21 cellular contexts compared by ENCODE assay signal in the genomic region with DNA sequence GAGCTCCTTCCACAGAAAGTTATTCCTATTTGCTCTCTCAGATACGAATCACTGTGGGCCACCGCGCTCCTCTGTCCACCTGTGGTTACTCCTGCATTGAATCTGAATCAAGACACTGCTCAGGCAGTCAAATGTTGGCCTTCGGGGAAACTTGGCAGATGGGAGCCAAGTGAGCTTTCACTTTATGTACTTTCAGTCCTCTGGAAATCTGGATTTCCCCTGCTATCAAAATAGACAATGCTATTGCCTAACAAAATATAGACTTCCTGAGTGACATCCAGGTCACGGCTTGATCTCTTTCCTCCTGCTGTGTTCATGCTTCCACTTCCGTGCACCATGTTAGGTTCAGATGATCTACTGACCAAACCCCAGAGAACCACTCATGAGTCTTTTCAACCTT. TPM values are rescaled to one million over a fixed set of nuclear protein-coding genes. Genes with fewer than 3 reads are reported as not detected.
A peak's percentile ranks its signal among the peaks of the same experiment; 100 is the strongest.
DNase-seq lines count a peak whose midpoint lies in the region; ATAC-seq and TF ChIP-seq lines count a peak whose summit lies in the region.
"Had no signal": no experiment of that assay in that cellular context is flagged by ENCODE, and none has a peak within 500 bp of the region (broad histone marks: within the 10 kb centered on the region; RNA-seq: fewer than 3 reads in every experiment).

No MANE protein-coding gene starts in this region.

- TF ChIP-seq POLR2A in adrenal gland (IDR thresholded peaks at IDR 0.05) (no peak), Peyer's patch (IDR thresholded peaks at IDR 0.05) (no peak)

- peaks cover 46 to 74% (median 55%) of the 10 kb centered on the region in 10 experiments for H3K4me1 ChIP-seq in BLaER1 treated with 17β-estradiol and CSF1 and Interleukin-3, amounts not matched to agents 10 nM and 100 nM
- peaks cover 0 to 18% of the 10 kb centered on the region in 2 donors for H3K4me1 ChIP-seq in adrenal gland (replicated peaks in 1 of 2)
- H3K4me1 ChIP-seq in right cardiac atrium (ENCODE audit: control insufficient read depth, insufficient read depth, low read length), result peaks cover 22% of the 10 kb centered on the region
- peaks cover 46 to 59% (median 48%) of the 10 kb centered on the region in 3 donors for H3K4me1 ChIP-seq in skeletal muscle tissue (ENCODE audit: control insufficient read depth in 3 of 3, insufficient read depth in 3 of 3, low read length in 3 of 3)
- H3K4me1 ChIP-seq in Peyer's patch, result peaks cover 0 to 18% (median 0%) of the 10 kb centered on the region in 4 donors
- peaks cover 0 to 2% of the 10 kb centered on the region in 2 experiments; a peak in 1 of 4 replicates for H3K4me1 ChIP-seq in SK-N-SH (ENCODE audit: control insufficient read depth in 1 of 2, insufficient read depth in 2 of 2, low read depth in 1 of 2, low read length in 1 of 2)
- H3K4me1 ChIP-seq: testis had no signal

- no peaks in the 10 kb centered on the region for H3K79me2 ChIP-seq in SK-N-SH (ENCODE audit: insufficient read depth)

- peak overlapping the region in 10 of 11 experiments; percentile 33 to 77 (median 74); a peak in 19 of 22 replicates for H3K27ac ChIP-seq in BLaER1 treated with 17β-estradiol and CSF1 and Interleukin-3, amounts not matched to agents 10 nM and 100 nM
- H3K27ac ChIP-seq in adrenal gland, result peak overlapping the region in 1 of 5 donors; percentile 23
- peak overlapping the region; percentile 89 for H3K27ac ChIP-seq in right cardiac atrium (ENCODE audit: low read length)
- H3K27ac ChIP-seq in skeletal muscle tissue (ENCODE audit: low read depth, low read length), result peak overlapping the region; percentile 98
- peak overlapping the region in 2 of 4 donors; percentile 9 to 52 for H3K27ac ChIP-seq in Peyer's patch
- no peak overlapping the region for H3K27ac ChIP-seq in SK-N-SH (ENCODE audit: low read depth in 2 of 2, low read length in 1 of 2)
- H3K27ac ChIP-seq: GM23248, parathyroid adenoma, testis, WERI-Rb-1 had no signal

- no peaks in the 10 kb centered on the region for H3K9me3 Mint-ChIP-seq in activated CD8-positive, alpha-beta T cell treated with anti-CD3 and anti-CD28 coated beads for 36 hours
- H3K9me3 Mint-ChIP-seq: activated naive CD4-positive, alpha-beta T cell treated with anti-CD3 and anti-CD28 coated beads, Interleukin-2, amount 50 U/mL, for 72 hours; memory B cell; naive thymus-derived CD8-positive, alpha-beta T cell had no signal

- no peak for TF ChIP-seq EP300 in SK-N-SH (IDR thresholded peaks at IDR 0.05; ENCODE audit: borderline replicate concordance in 1 of 2, low read depth in 1 of 2, low read length in 1 of 2)

- peaks cover 84 to 100% (median 96%) of the 10 kb centered on the region in 11 experiments for H3K27me3 ChIP-seq in BLaER1 treated with 17β-estradiol and CSF1 and Interleukin-3, amounts not matched to agents 10 nM and 100 nM
- H3K27me3 ChIP-seq in adrenal gland, result no peaks in the 10 kb centered on the region
- no peaks in the 10 kb centered on the region for H3K27me3 ChIP-seq in right cardiac atrium (ENCODE audit: control insufficient read depth, insufficient read depth)
- H3K27me3 ChIP-seq in skeletal muscle tissue (ENCODE audit: control insufficient read depth in 3 of 3, insufficient read depth in 3 of 3, low read length in 3 of 3), result no peaks in the 10 kb centered on the region
- H3K27me3 ChIP-seq in Peyer's patch, result no peaks in the 10 kb centered on the region
- no peaks in the 10 kb centered on the region for H3K27me3 ChIP-seq in SK-N-SH (ENCODE audit: insufficient read depth)
- H3K27me3 ChIP-seq: testis had no signal

- peaks cover 7% of the 10 kb centered on the region for H3K36me3 Mint-ChIP-seq in activated CD8-positive, alpha-beta T cell treated with anti-CD3 and anti-CD28 coated beads for 36 hours (ENCODE audit: low read depth)
- H3K36me3 Mint-ChIP-seq: activated naive CD4-positive, alpha-beta T cell treated with anti-CD3 and anti-CD28 coated beads, Interleukin-2, amount 50 U/mL, for 72 hours had no signal

- DNase-seq in adrenal gland (peak in 4 of 7 donors; percentile 26 to 63 (median 38)), right cardiac atrium (no peak), Peyer's patch (no peak), germinal center (ENCODE audit: low spot score) (no peak), SK-N-SH (no peak)
- DNase-seq in activated CD8-positive, alpha-beta T cell treated with anti-CD3 and anti-CD28 coated beads for 36 hours, result no peak
- DNase-seq: activated CD8-positive, alpha-beta T cell treated with anti-CD3 and anti-CD28 coated beads, Interleukin-2, amount 10 ng/mL, durations not matched to agents 7 days and 5 days; activated T-cell treated with anti-CD3 and anti-CD28 coated beads, Interleukin-2, amount 50 U/mL, for 48 hours; GM23248; naive thymus-derived CD8-positive, alpha-beta T cell; NCI-H1436; NCI-H226; NK-92 treated with Interleukin-12 subunit alpha and Interleukin-12 subunit beta, amount 100 ng/mL, for 24 hours; RPMI8226; testis; WERI-Rb-1 had no signal

- CTCF ChIA-PET in activated CD8-positive, alpha-beta T cell treated with anti-CD3 and anti-CD28 coated beads for 36 hours (lab: Charles Lee), result interaction anchor here (1.3 to 1.8 kb wide), 2 partner anchors 29 to 163 kb away, joined by 4 read pairs; no protein-coding TSS in a partner anchor
- CTCF ChIA-PET in SK-N-SH (lab: Yijun Ruan, JAX), result interaction anchor here (1.0 to 1.5 kb wide), 4 partner anchors 9 to 153 kb away, joined by 3 to 4 read pairs (median 3); no protein-coding TSS in a partner anchor

- H3K4me3 Mint-ChIP-seq in activated CD8-positive, alpha-beta T cell treated with anti-CD3 and anti-CD28 coated beads for 36 hours, result no peak overlapping the region
- H3K4me3 Mint-ChIP-seq: activated CD8-positive, alpha-beta T cell treated with anti-CD3 and anti-CD28 coated beads, Interleukin-2, amount 10 ng/mL, durations not matched to agents 7 days and 5 days; memory B cell; naive thymus-derived CD8-positive, alpha-beta T cell had no signal

- H3K27me3 Mint-ChIP-seq in activated CD8-positive, alpha-beta T cell treated with anti-CD3 and anti-CD28 coated beads for 36 hours, result no peaks in the 10 kb centered on the region
- H3K27me3 Mint-ChIP-seq: memory B cell; naive thymus-derived CD8-positive, alpha-beta T cell had no signal

- H2AFZ ChIP-seq in SK-N-SH (ENCODE audit: low read depth), result no peak overlapping the region
- H2AFZ ChIP-seq: GM23248, parathyroid adenoma had no signal

- peak overlapping the region in 2 of 10 experiments; percentile 12 to 29; a peak in 1 of 20 replicates for H3K4me3 ChIP-seq in BLaER1 treated with 17β-estradiol and CSF1 and Interleukin-3, amounts not matched to agents 10 nM and 100 nM
- H3K4me3 ChIP-seq in adrenal gland, result no peak overlapping the region
- no peak overlapping the region for H3K4me3 ChIP-seq in right cardiac atrium (ENCODE audit: low read length)
- peak overlapping the region; percentile 42 to 58 (median 49) for H3K4me3 ChIP-seq in skeletal muscle tissue (ENCODE audit: low read length in 3 of 3)
- no peak overlapping the region for H3K4me3 ChIP-seq in Peyer's patch
- no peak overlapping the region for H3K4me3 ChIP-seq in SK-N-SH (ENCODE audit: low read depth in 2 of 2, low read length in 1 of 2)
- H3K4me3 ChIP-seq: GM23248, testis had no signal

- no peak overlapping the region for H3K27ac Mint-ChIP-seq in activated CD8-positive, alpha-beta T cell treated with anti-CD3 and anti-CD28 coated beads for 36 hours
- H3K27ac Mint-ChIP-seq: activated CD8-positive, alpha-beta T cell treated with anti-CD3 and anti-CD28 coated beads, Interleukin-2, amount 10 ng/mL, durations not matched to agents 7 days and 5 days; activated naive CD4-positive, alpha-beta T cell treated with anti-CD3 and anti-CD28 coated beads, Interleukin-2, amount 50 U/mL, for 72 hours; memory B cell had no signal

- H4K20me1 ChIP-seq in BLaER1 treated with 17β-estradiol and CSF1 and Interleukin-3, amounts not matched to agents 10 nM and 100 nM, result peaks cover 0 to 1% (median 0%) of the 10 kb centered on the region in 11 experiments; a peak in 1 of 22 replicates
- H4K20me1 ChIP-seq in SK-N-SH (ENCODE audit: insufficient read depth), result no peaks in the 10 kb centered on the region

- ATAC-seq in right cardiac atrium, result peak; percentile 53 to 64
- no peak for ATAC-seq in activated CD8-positive, alpha-beta T cell treated with anti-CD3 and anti-CD28 coated beads for 36 hours
- ATAC-seq: activated CD8-positive, alpha-beta T cell treated with anti-CD3 and anti-CD28 coated beads, Interleukin-2, amount 10 ng/mL, durations not matched to agents 7 days and 5 days; activated naive CD4-positive, alpha-beta T cell treated with anti-CD3 and anti-CD28 coated beads, Interleukin-2, amount 50 U/mL, for 72 hours; naive thymus-derived CD8-positive, alpha-beta T cell had no signal

- H3K9me3 ChIP-seq in BLaER1 treated with 17β-estradiol and CSF1 and Interleukin-3, amounts not matched to agents 10 nM and 100 nM (replicated peaks in 1 of 11), result no peaks in the 10 kb centered on the region
- H3K9me3 ChIP-seq in adrenal gland (replicated peaks in 1 of 3), result no peaks in the 10 kb centered on the region
- no peaks in the 10 kb centered on the region for H3K9me3 ChIP-seq in right cardiac atrium (ENCODE audit: control insufficient read depth, low read length)
- no peaks in the 10 kb centered on the region for H3K9me3 ChIP-seq in skeletal muscle tissue (ENCODE audit: control insufficient read depth in 3 of 3, low read length in 3 of 3)
- H3K9me3 ChIP-seq in Peyer's patch, result no peaks in the 10 kb centered on the region
- no peaks in the 10 kb centered on the region for H3K9me3 ChIP-seq in SK-N-SH
- H3K9me3 ChIP-seq: testis had no signal

- H3K4me2 ChIP-seq in BLaER1 treated with 17β-estradiol and CSF1 and Interleukin-3, amounts not matched to agents 10 nM and 100 nM, result peak overlapping the region; percentile 43 to 80 (median 68); a peak in 20 of 22 replicates
- H3K4me2 ChIP-seq in SK-N-SH, result no peak overlapping the region

- TF ChIP-seq RAD21 in SK-N-SH (IDR thresholded peaks at IDR 0.05; ENCODE audit: low read length), result no peak

- no peaks in the 10 kb centered on the region for H3F3A ChIP-seq in SK-N-SH (replicated peaks; ENCODE audit: insufficient read depth)

- 51 to 64% (median 61%) methylated on average over 5 to 6 of the region's 6 CpGs for WGBS in adrenal gland, 4 donors
- 35% methylated on average over 6 of the region's 6 CpGs for WGBS in right cardiac atrium
- WGBS in SK-N-SH (ENCODE audit: low lambda C conversion rate), result 42% methylated on average over 5 of the region's 6 CpGs

- intact Hi-C loops in adrenal gland (cut with DNase I) (no loop called here), right cardiac atrium (cut with DNase I) (no loop called here)
- intact Hi-C loops in activated CD8-positive, alpha-beta T cell treated with anti-CD3 and anti-CD28 coated beads for 36 hours (cut with micrococcal nuclease), result no loop called here

- no peaks in the 10 kb centered on the region for H3K9me2 ChIP-seq in SK-N-SH

- peaks cover 21% of the 10 kb centered on the region for H3K4me1 Mint-ChIP-seq in activated CD8-positive, alpha-beta T cell treated with anti-CD3 and anti-CD28 coated beads for 36 hours (ENCODE audit: low read depth)

- no peak for TF ChIP-seq CTCF in adrenal gland (IDR thresholded peaks at IDR 0.05)
- TF ChIP-seq CTCF in activated CD8-positive, alpha-beta T cell treated with anti-CD3 and anti-CD28 coated beads for 36 hours (IDR thresholded peaks at IDR 0.05), result no peak
- TF ChIP-seq CTCF in Peyer's patch (IDR thresholded peaks at IDR 0.05), result no peak
- TF ChIP-seq CTCF in SK-N-SH (IDR thresholded peaks at IDR 0.05), result no peak

- POLR2A ChIA-PET in activated CD8-positive, alpha-beta T cell treated with anti-CD3 and anti-CD28 coated beads for 36 hours (lab: Charles Lee), result no interaction called here
- POLR2A ChIA-PET in SK-N-SH (lab: Yijun Ruan, JAX), result no interaction called here

- H3K9ac ChIP-seq in BLaER1 treated with 17β-estradiol and CSF1 and Interleukin-3, amounts not matched to agents 10 nM and 100 nM, result peak overlapping the region in 7 of 11 experiments; percentile 15 to 63 (median 49); a peak in 8 of 22 replicates
- H3K9ac ChIP-seq in skeletal muscle tissue (ENCODE audit: low read depth in 1 of 3, low read length in 3 of 3) (peak overlapping the region in 1 of 3 donors; percentile 35), SK-N-SH (no peak overlapping the region)
- H3K9ac ChIP-seq: GM23248, parathyroid adenoma had no signal

- no peaks in the 10 kb centered on the region for H3K36me3 ChIP-seq in BLaER1 treated with 17β-estradiol and CSF1 and Interleukin-3, amounts not matched to agents 10 nM and 100 nM
- H3K36me3 ChIP-seq in adrenal gland (replicated peaks in 1 of 2) (no peaks in the 10 kb centered on the region), skeletal muscle tissue (ENCODE audit: control insufficient read depth in 3 of 3, insufficient read depth in 3 of 3, low read length in 3 of 3) (no peaks in the 10 kb centered on the region), Peyer's patch (no peaks in the 10 kb centered on the region), SK-N-SH (replicated peaks in 1 of 2; ENCODE audit: control insufficient read depth in 1 of 2, insufficient read depth in 2 of 2, low read length in 1 of 2) (no peaks in the 10 kb centered on the region)
- H3K36me3 ChIP-seq: WERI-Rb-1 had no signal

RNA-seq across cellular contexts. Expression of gene FHL1, which starts 43.8 kb away (rescaled TPM):
- total RNA-seq in adrenal gland (10 to 100 TPM; 23.2 to 72.7 (median 53.4) TPM), right cardiac atrium (100 to 1,000 TPM; 255 to 871 (median 312) TPM), skeletal muscle tissue (888 TPM), Peyer's patch (100 to 1,000 TPM in 2 of 4 donors, 10 to 100 TPM in 2; 33.8 to 302 (median 120) TPM)
- polyA plus RNA-seq in adrenal gland (10 to 100 TPM; 46.7 to 78.0 (median 50.0) TPM), right cardiac atrium (442 TPM), SK-N-SH (2012; rRNA removed) (57.8 and 71.6 TPM in 2 replicates)
- total RNA-seq in activated CD8-positive, alpha-beta T cell treated with anti-CD3 and anti-CD28 coated beads for 36 hours, result 10 to 100 TPM; 17.9 to 18.4 TPM
- 62.3 and 69.9 TPM in 2 replicates for polyA plus RNA-seq in SK-N-SH (2012; cell fraction: cytosol; rRNA removed)
- polyA plus RNA-seq in SK-N-SH (2012; cell fraction: nucleus; rRNA removed), result 85.6 and 123 TPM in 2 replicates

Comparison
In these comparisons a context has a peak if more than half of its experiments do, and no peak if none do; other contexts are left out.
1. H3K27ac ChIP-seq: peak in BLaER1 treated with 17β-estradiol and CSF1 and Interleukin-3, amounts not matched to agents 10 nM and 100 nM (10 of 11), right cardiac atrium (single experiment) and skeletal muscle tissue (single experiment); none in SK-N-SH (0 of 2).
2. H3K4me3 ChIP-seq: peak in skeletal muscle tissue (3 of 3); none in adrenal gland (0 of 4), right cardiac atrium (single experiment), Peyer's patch (0 of 4) and SK-N-SH (0 of 2).
3. DNase-seq: peak in adrenal gland (4 of 7); none in right cardiac atrium (0 of 3), activated CD8-positive, alpha-beta T cell treated with anti-CD3 and anti-CD28 coated beads for 36 hours (single experiment), Peyer's patch (0 of 3), germinal center (single experiment) and SK-N-SH (single experiment).